Comparison of ENCODE assay signal across 8 cellular contexts in the genomic region with DNA sequence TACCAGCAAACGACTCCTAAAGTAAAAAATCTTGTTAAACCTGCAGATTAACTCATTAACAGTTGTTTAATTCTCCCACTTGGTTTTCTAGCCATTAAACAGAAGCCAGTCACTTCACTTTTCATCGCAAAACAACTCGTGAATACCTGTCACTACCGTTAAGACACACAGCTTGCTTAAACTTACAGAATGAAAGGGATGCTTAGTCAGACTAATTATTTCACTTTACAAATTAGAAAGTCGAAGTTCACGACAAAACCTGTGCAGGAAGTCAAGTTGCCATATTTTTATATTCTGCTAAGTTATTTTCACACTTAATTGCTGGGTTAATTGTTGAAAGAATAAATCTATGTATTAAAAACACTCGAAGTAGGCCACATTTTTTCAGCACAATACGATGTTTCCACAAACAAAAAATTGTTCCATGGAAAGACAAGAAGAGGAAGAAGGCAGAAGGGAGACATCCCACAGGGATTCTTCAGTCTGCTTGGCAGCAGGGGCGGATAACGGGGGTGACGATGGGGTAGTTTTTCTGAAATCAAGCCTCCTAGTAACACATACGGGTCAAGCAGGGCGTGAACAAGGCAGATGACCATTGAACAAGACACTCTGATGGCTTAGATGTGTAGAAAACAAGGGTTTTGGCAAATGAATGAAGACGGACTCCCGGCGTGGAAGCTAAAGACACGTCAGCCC. TPM values are rescaled to one million over a fixed set of nuclear protein-coding genes. Genes with fewer than 3 reads are reported as not detected.
DNase-seq lines count a peak whose midpoint lies in the region; ATAC-seq, FAIRE-seq and TF ChIP-seq lines count a peak whose summit lies in the region.

No MANE protein-coding gene starts in this region.

- H3K27ac ChIP-seq in cardiac muscle cell (peak overlapping the region; percentile 81), lung (ENCODE audit: low read depth in 1 of 2, low read length in 1 of 2) (peak overlapping the region; percentile 92 to 93)

- peak overlapping the region; percentile 93 for H3K4me3 Mint-ChIP-seq in type B pancreatic cell

- 3% methylated on average over 17 of the region's 17 CpGs for WGBS in lung, 2 donors

- peak overlapping the region; percentile 86 for H3K4me3 ChIP-seq in cardiac muscle cell
- peak overlapping the region; percentile 83 for H3K4me3 ChIP-seq in bronchial epithelial cell (ENCODE audit: low read depth, low read length)
- peak overlapping the region; percentile 94 for H3K4me3 ChIP-seq in lung

- no peak for ATAC-seq in left ventricle myocardium superior
- ATAC-seq in lung (ENCODE audit: insufficient read depth, low FRiP score), result no peak
- ATAC-seq in GM18858 (IDR thresholded peaks at IDR 0.05; ENCODE audit: unreplicated experiment), result no peak

- H3K36me3 ChIP-seq in cardiac muscle cell, result peaks cover 11% of the 10 kb centered on the region
- peaks cover 6% of the 10 kb centered on the region for H3K36me3 ChIP-seq in bronchial epithelial cell (ENCODE audit: control insufficient read depth, insufficient read depth, low read length)
- H3K36me3 ChIP-seq in lung (ENCODE audit: control insufficient read depth in 2 of 2, insufficient read depth in 2 of 2, low read length in 2 of 2), result peaks cover 7 to 13% of the 10 kb centered on the region in 2 donors

- no peak for FAIRE-seq in bronchial epithelial cell (lab: Jason Lieb, UNC)

- peak overlapping the region; percentile 89 for H3K27ac Mint-ChIP-seq in type B pancreatic cell

- in situ Hi-C loops in GM13976 (cut with MboI; ENCODE audit: low sequenced_read_pairs, unreplicated experiment), result no loop called here

- intact Hi-C loops in left ventricle myocardium superior (cut with micrococcal nuclease), result loop anchor here (5.0 kb wide), 1 partner anchor 75 kb away; a partner anchor contains a TSS

- H3K9me3 ChIP-seq in cardiac muscle cell (ENCODE audit: low read depth) (no peaks in the 10 kb centered on the region), lung (ENCODE audit: control insufficient read depth in 2 of 2, insufficient read depth in 1 of 2, low read length in 1 of 2) (no peaks in the 10 kb centered on the region)

- peaks cover 6% of the 10 kb centered on the region for H3K4me1 Mint-ChIP-seq in type B pancreatic cell (ENCODE audit: unreplicated experiment)

- H3K27me3 ChIP-seq in cardiac muscle cell (no peaks in the 10 kb centered on the region), bronchial epithelial cell (ENCODE audit: control insufficient read depth, insufficient read depth, low read length) (no peaks in the 10 kb centered on the region), lung (ENCODE audit: control insufficient read depth, insufficient read depth) (no peaks in the 10 kb centered on the region)

- H3K27me3 Mint-ChIP-seq in type B pancreatic cell, result no peaks in the 10 kb centered on the region

- no peaks in the 10 kb centered on the region for H3K9me3 Mint-ChIP-seq in type B pancreatic cell

- H3K4me1 ChIP-seq in cardiac muscle cell (ENCODE audit: low read depth) (peaks cover 11% of the 10 kb centered on the region), lung (ENCODE audit: control insufficient read depth in 2 of 2, insufficient read depth in 2 of 2, low read length in 2 of 2) (peaks cover 1 to 6% of the 10 kb centered on the region in 2 donors)

- DNase-seq in cardiac muscle cell (ENCODE audit: low read depth in 1 of 2, low spot score in 1 of 2), result peak in 1 of 2 donors; percentile 2
- no peak for DNase-seq in left ventricle myocardium superior
- peak; percentile 27 for DNase-seq in NCI-H69 (lab: John Stamatoyannopoulos, UW)
- DNase-seq in bronchial epithelial cell (ENCODE audit: low read depth), result peak; percentile 27
- no peak for DNase-seq in lung (ENCODE audit: low spot score)
- DNase-seq in type B pancreatic cell (ENCODE audit: extremely low spot score, unreplicated experiment), result no peak
- no peak for DNase-seq in GM13976 (ENCODE audit: low spot score)

- TF ChIP-seq CTCF in cardiac muscle cell (IDR thresholded peaks at IDR 0.05; ENCODE audit: low read depth, low read length) (no peak), bronchial epithelial cell (IDR thresholded peaks at IDR 0.05; ENCODE audit: insufficient read depth, low read length, severe bottlenecking) (no peak), lung (IDR thresholded peaks at IDR 0.05; ENCODE audit: control extremely low read depth, extremely low read depth) (no peak), type B pancreatic cell (conservative IDR thresholded peaks at IDR 0.05) (no peak), GM13976 (IDR thresholded peaks at IDR 0.05; ENCODE audit: borderline replicate concordance, control extremely low read depth, extremely low read depth, insufficient read depth, missing control alignments) (no peak)

- peaks cover 20% of the 10 kb centered on the region for H3K36me3 Mint-ChIP-seq in type B pancreatic cell

RNA-seq across cellular contexts. Expression of a gene that starts 0.9 kb away (rescaled TPM):
- total RNA-seq in cardiac muscle cell (21.4 and 26.3 TPM in 2 replicates), left ventricle myocardium superior (62.5 TPM), bronchial epithelial cell (36.9 and 54.3 TPM in 2 replicates), lung (100 to 1,000 TPM in 1 of 2 donors, 10 to 100 TPM in 1; 91.2 to 150 TPM), type B pancreatic cell (ENCODE audit: low replicate concordance) (116 and 124 TPM in 2 replicates)
- polyA plus RNA-seq in cardiac muscle cell (52.4 and 54.5 TPM in 2 replicates), lung (10 to 100 TPM; 22.4 to 88.9 TPM)

Comparison
In these comparisons a context has a peak if more than half of its experiments do, and no peak if none do; other contexts are left out.
1. DNase-seq: peak in NCI-H69 (single experiment) and bronchial epithelial cell (single experiment); none in left ventricle myocardium superior (single experiment), lung (single experiment), type B pancreatic cell (single experiment) and GM13976 (single experiment).
2. Peak in every context shown above with its lines, with median percentiles within 50 percentile points of each other: H3K4me3 ChIP-seq.